8 cellular contexts compared by ENCODE assay signal in the genomic region with DNA sequence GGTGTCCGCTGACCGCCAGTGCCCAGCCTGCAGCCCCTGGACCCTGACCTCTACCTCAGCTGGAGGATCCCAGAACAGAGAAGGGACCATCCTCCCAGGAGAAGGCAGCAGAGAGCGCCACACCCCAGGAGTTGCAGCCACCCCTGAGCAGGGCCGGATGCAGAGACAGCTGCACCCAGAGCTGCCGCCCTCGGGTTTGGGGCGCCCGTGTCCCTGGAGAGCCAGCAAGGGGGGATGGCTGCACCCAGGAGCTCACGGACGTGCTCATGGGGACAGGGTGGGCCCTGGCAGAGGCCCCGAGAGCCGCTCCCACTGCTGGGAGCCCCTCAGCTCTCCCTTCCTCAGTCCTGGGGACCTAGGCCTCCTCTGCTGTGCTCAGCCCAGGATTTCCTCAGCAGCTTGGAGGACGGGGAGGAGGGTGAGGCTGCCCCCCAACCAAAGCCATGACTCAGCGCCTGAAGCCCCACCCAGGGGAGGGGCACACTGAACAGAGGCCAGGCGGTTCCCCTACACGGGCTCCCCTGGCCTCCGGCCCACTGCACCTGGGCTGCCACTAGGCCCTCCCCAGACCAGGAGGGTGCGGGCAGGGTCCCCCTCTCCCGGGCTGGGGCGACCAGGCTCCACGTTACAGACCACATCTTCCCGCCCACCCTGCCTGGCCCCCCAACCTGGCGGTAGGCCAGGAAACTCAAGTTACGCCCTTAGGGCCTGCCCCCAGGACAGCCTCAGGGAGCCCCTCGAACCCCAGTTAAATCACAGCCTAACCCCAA. TPM values are rescaled to one million over a fixed set of nuclear protein-coding genes. Genes with fewer than 3 reads are reported as not detected.
DNase-seq lines count a peak whose midpoint lies in the region; ATAC-seq, FAIRE-seq and TF ChIP-seq lines count a peak whose summit lies in the region.

No MANE protein-coding gene starts in this region.

- H3K9me3 ChIP-seq in HUES6 (ENCODE audit: control insufficient read depth, insufficient read depth, low read depth, low read length) (no peaks in the 10 kb centered on the region), GM12878 (replicated peaks; ENCODE audit: control insufficient read depth, insufficient read depth, low read length) (no peaks in the 10 kb centered on the region)

- peak; percentile 90 for FAIRE-seq in GM12878 (lab: Jason Lieb, UNC)

- BruUV-seq in GM12878 (replicated peaks; lab: Mats Ljungman, UMichigan) = no TSS peak

- ATAC-seq in GM12878 = peak; percentile 69
- no peak for ATAC-seq in HG03439 (IDR thresholded peaks at IDR 0.05; ENCODE audit: unreplicated experiment)
- no peak for ATAC-seq in GM18873 (IDR thresholded peaks at IDR 0.05; ENCODE audit: low FRiP score, unreplicated experiment)

- peak overlapping the region; percentile 84 for H3K27ac ChIP-seq in HUES6 (ENCODE audit: low read depth, low read length)
- peak overlapping the region; percentile 82 for H3K27ac ChIP-seq in GM12878 (ENCODE audit: control insufficient read depth, insufficient read depth)

- peak; percentile 68 for TF ChIP-seq POLR2A in GM12878 (IDR thresholded peaks at IDR 0.05; ENCODE audit: low read depth, low read length)

- peak overlapping the region; percentile 83 for H2AFZ ChIP-seq in GM12878 (ENCODE audit: control insufficient read depth, low read depth, low read length)

- RAD21 ChIA-PET in GM12878 (lab: Charles Lee; ENCODE audit: unreplicated experiment) = interaction anchor here (0.8 to 1.2 kb wide), 8 partner anchors 14 to 274 kb away, joined by 3 to 5 read pairs (median 4); partner anchors contain the start of gene AURKAIP1

- peak; percentile 53 for DNase-seq in DMS 273 treated with DMSO at 0.1 percent for 48 hours (lab: John Stamatoyannopoulos, UW)
- peak; percentile 61 for DNase-seq in T-helper 22 cell (ENCODE audit: low read depth)
- DNase-seq in GM12878 (ENCODE audit: low read depth, low spot score) = no peak
- peak; percentile 42 for DNase-seq in inferior parietal cortex (ENCODE audit: extremely low spot score)
- DNase-seq in stimulated activated CD4-positive, alpha-beta T cell treated with anti-CD3 and anti-CD28 coated beads, Interleukin-1b, Interleukin-23, amount 100 ng/mL, for 24 hours (ENCODE audit: low read depth in 4 of 4, low spot score in 1 of 4) = peak in 3 of 4 experiments; percentile 35 to 57 (median 50)

- no peak for TF ChIP-seq EP300 in GM12878 (IDR thresholded peaks at IDR 0.05; ENCODE audit: borderline replicate concordance in 1 of 2, control insufficient read depth in 1 of 2, low read depth in 2 of 2, low read length in 2 of 2)

- H3K27me3 ChIP-seq in HUES6 (ENCODE audit: control insufficient read depth, insufficient read depth, low read length) = no peaks in the 10 kb centered on the region; the same call in 1 of the 2 replicates
- no peaks in the 10 kb centered on the region for H3K27me3 ChIP-seq in GM12878 (replicated peaks in 1 of 2; ENCODE audit: control insufficient read depth in 2 of 2, insufficient read depth in 2 of 2, low read length in 1 of 2)

- SMC1A ChIA-PET in GM12878 (lab: Charles Lee; ENCODE audit: uncharacterized antibody, unreplicated experiment) = interaction anchor here (1.1 to 1.2 kb wide), 2 partner anchors 14 to 66 kb away, joined by 3 to 5 read pairs; no protein-coding TSS in a partner anchor

- H3K9ac ChIP-seq in HUES6 (ENCODE audit: low read length) (peak overlapping the region; percentile 65), GM12878 (ENCODE audit: control insufficient read depth, insufficient read depth, low read length) (peak overlapping the region; percentile 73)

- peaks cover 26% of the 10 kb centered on the region for H3K79me2 ChIP-seq in GM12878 (ENCODE audit: control insufficient read depth, insufficient read depth, low read length)

- H3K4me3 ChIP-seq in HUES6 (ENCODE audit: low read depth, low read length) (peak overlapping the region; percentile 89), GM12878 (peak overlapping the region; percentile 84)

- in situ Hi-C loops in GM12878 (cut with MboI) = no loop called here

- intact Hi-C loops in GM12878 (cut with micrococcal nuclease; ENCODE audit: unreplicated experiment) = loop anchor here (5.0 kb wide), 1 partner anchor 188 kb away; the partner anchor contains the start of gene C1orf159

- H3K36me3 ChIP-seq in HUES6 (ENCODE audit: control insufficient read depth, insufficient read depth, low read length) = peaks cover 8% of the 10 kb centered on the region; the same call in 1 of the 2 replicates
- H3K36me3 ChIP-seq in GM12878 (ENCODE audit: control insufficient read depth in 2 of 2, insufficient read depth in 2 of 2, low read length in 1 of 2) = no peaks in the 10 kb centered on the region; a peak in 1 of 4 replicates

- CTCF ChIA-PET in GM12878 (lab: Yijun Ruan, JAX) = interaction anchor here (0.7 to 1.5 kb wide), 8 partner anchors 20 to 253 kb away, joined by 3 to 8 read pairs (median 3); no protein-coding TSS in a partner anchor

- POLR2A ChIA-PET in GM12878 (lab: Charles Lee) = interaction anchor here (0.6 to 0.9 kb wide), 2 partner anchors 164 to 321 kb away, joined by 3 to 7 read pairs; no protein-coding TSS in a partner anchor

- peak; percentile 30 for TF ChIP-seq RAD21 in GM12878 (IDR thresholded peaks at IDR 0.05; ENCODE audit: insufficient read depth, low read depth, low read length)

- H3K4me1 ChIP-seq in HUES6 (ENCODE audit: control insufficient read depth, insufficient read depth, low read length) = peaks cover 49% of the 10 kb centered on the region
- H3K4me1 ChIP-seq in GM12878 (ENCODE audit: control insufficient read depth, insufficient read depth, low read length) = peaks cover 27% of the 10 kb centered on the region

- no peaks in the 10 kb centered on the region for H4K20me1 ChIP-seq in GM12878 (ENCODE audit: control insufficient read depth, insufficient read depth)

- TF ChIP-seq CTCF in GM12878 (IDR thresholded peaks at IDR 0.05 in 2 of 3, conservative IDR thresholded peaks at IDR 0.05 in 1 of 3; ENCODE audit: control insufficient read depth in 2 of 3, extremely low read depth in 1 of 3, insufficient read depth in 1 of 3, low read depth in 3 of 3, low read length in 3 of 3) = peak; percentile 2 to 42 (median 20); a peak in 3 of 6 replicates

- 5% methylated on average over 23 of the region's 25 CpGs for WGBS in GM12878 (ENCODE audit: insufficient coverage, insufficient replicate concordance, low lambda C conversion rate, missing lambda C conversion rate)

- peak overlapping the region; percentile 99 for H3K4me2 ChIP-seq in GM12878 (ENCODE audit: control insufficient read depth, insufficient read depth)

RNA-seq across cellular contexts. Expression of gene ACAP3, which starts 2.2 kb away (rescaled TPM):
- 33.1 and 35.9 TPM in 2 replicates for total RNA-seq in GM12878 (2013; cell fraction: nucleolus; rRNA removed)
- total RNA-seq in GM12878 (2014; rRNA removed) = 17.6 and 22.1 TPM in 2 replicates
- total RNA-seq in GM12878 (2014; rRNA removed; fragmentation: Illumina TruSeq; extraction: Trizol) = 4.0 and 4.4 TPM in 2 replicates
- total RNA-seq in GM12878 (2021) = 29.8 and 34.2 TPM in 2 replicates
- polyA plus RNA-seq in GM12878 (2011; ENCODE audit: low read depth) = 3.8 TPM
- polyA plus RNA-seq in GM12878 (2011; rRNA removed) = 4.6 and 8.3 TPM in 2 replicates
- polyA plus RNA-seq in GM12878 (2011; cell fraction: cytosol; rRNA removed) = 7.2 and 11.7 TPM in 2 replicates
- polyA plus RNA-seq in GM12878 (2011; cell fraction: nucleus; rRNA removed) = 255 and 314 TPM in 2 replicates
- 21.5 and 22.5 TPM in 2 replicates for polyA plus RNA-seq in GM12878 (2012)
- 0.62 and 4.5 TPM in 2 replicates for polyA plus RNA-seq in GM12878 (2014; fragmentation: Illumina TruSeq; extraction: Trizol)
- polyA plus RNA-seq in GM12878 (2014; fragmentation: Nextera tagmentation; extraction: Ambion mirVana) = under 1 TPM; 0.05 to 0.11 TPM
- 28.1 and 32.7 TPM in 2 replicates for polyA plus RNA-seq in GM12878 (2014; rRNA removed)
- 10 to 100 TPM in 1 of 2 experiments, 1 to 10 TPM in 1; 5.9 to 10.9 TPM for polyA plus RNA-seq in GM12878 (2016; fragmentation: Nextera tagmentation; extraction: Ambion mirVana)
- 11.4 and 14.2 TPM in 2 replicates for polyA minus RNA-seq in GM12878 (2011; rRNA and poly(A)+ RNA removed)
- 8.3 and 17.0 TPM in 2 replicates for polyA minus RNA-seq in GM12878 (2011; cell fraction: cytosol; rRNA and poly(A)+ RNA removed)
- polyA minus RNA-seq in GM12878 (2011; cell fraction: nucleus; rRNA and poly(A)+ RNA removed) = 20.7 and 27.7 TPM in 2 replicates

RNA-seq across cellular contexts. Expression of gene PUSL1, which starts 2.9 kb away (rescaled TPM):
- total RNA-seq in GM12878 (2013; cell fraction: nucleolus; rRNA removed) = 17.6 and 24.8 TPM in 2 replicates
- 21.3 and 28.4 TPM in 2 replicates for total RNA-seq in GM12878 (2014; rRNA removed)
- total RNA-seq in GM12878 (2014; rRNA removed; fragmentation: Illumina TruSeq; extraction: Trizol) = 5.3 and 6.0 TPM in 2 replicates
- 26.0 and 27.2 TPM in 2 replicates for total RNA-seq in GM12878 (2021)
- 3.3 TPM for polyA plus RNA-seq in GM12878 (2011; ENCODE audit: low read depth)
- 1.9 and 5.0 TPM in 2 replicates for polyA plus RNA-seq in GM12878 (2011; rRNA removed)
- polyA plus RNA-seq in GM12878 (2011; cell fraction: cytosol; rRNA removed) = 10.4 and 19.0 TPM in 2 replicates
- 20.4 and 32.0 TPM in 2 replicates for polyA plus RNA-seq in GM12878 (2011; cell fraction: nucleus; rRNA removed)
- 8.7 and 11.0 TPM in 2 replicates for polyA plus RNA-seq in GM12878 (2012)
- polyA plus RNA-seq in GM12878 (2014; fragmentation: Illumina TruSeq; extraction: Trizol) = 0.13 and 2.5 TPM in 2 replicates
- 1 to 10 TPM in 1 of 2 experiments, under 1 TPM in 1; 0.16 to 1.5 TPM for polyA plus RNA-seq in GM12878 (2014; fragmentation: Nextera tagmentation; extraction: Ambion mirVana)
- 24.3 and 28.6 TPM in 2 replicates for polyA plus RNA-seq in GM12878 (2014; rRNA removed)
- 10 to 100 TPM; 27.5 to 28.4 TPM for polyA plus RNA-seq in GM12878 (2016; fragmentation: Nextera tagmentation; extraction: Ambion mirVana)
- polyA minus RNA-seq in GM12878 (2011; rRNA and poly(A)+ RNA removed) = 2.6 and 5.0 TPM in 2 replicates
- polyA minus RNA-seq in GM12878 (2011; cell fraction: cytosol; rRNA and poly(A)+ RNA removed) = 4.4 and 6.0 TPM in 2 replicates
- 13.7 and 28.9 TPM in 2 replicates for polyA minus RNA-seq in GM12878 (2011; cell fraction: nucleus; rRNA and poly(A)+ RNA removed)

RNA-seq across cellular contexts. Expression of gene INTS11, which starts 19.0 kb away (rescaled TPM):
- 160 and 166 TPM in 2 replicates for total RNA-seq in GM12878 (2013; cell fraction: nucleolus; rRNA removed)
- total RNA-seq in GM12878 (2014; rRNA removed) (86.6 and 98.3 TPM in 2 replicates), GM12878 (2014; rRNA removed; fragmentation: Illumina TruSeq; extraction: Trizol) (36.8 and 41.1 TPM in 2 replicates), GM12878 (2021) (87.3 and 104 TPM in 2 replicates)
- 34.7 TPM for polyA plus RNA-seq in GM12878 (2011; ENCODE audit: low read depth)
- polyA plus RNA-seq in GM12878 (2011; rRNA removed) (43.9 and 78.4 TPM in 2 replicates), GM12878 (2014; fragmentation: Illumina TruSeq; extraction: Trizol) (55.2 and 64.2 TPM in 2 replicates), GM12878 (2014; fragmentation: Nextera tagmentation; extraction: Ambion mirVana) (1 to 10 TPM; 2.5 to 9.4 TPM), GM12878 (2014; rRNA removed) (117 and 130 TPM in 2 replicates), GM12878 (2016; fragmentation: Nextera tagmentation; extraction: Ambion mirVana) (10 to 100 TPM; 77.0 to 79.9 TPM)
- polyA plus RNA-seq in GM12878 (2011; cell fraction: cytosol; rRNA removed) = 134 and 137 TPM in 2 replicates
- polyA plus RNA-seq in GM12878 (2011; cell fraction: nucleus; rRNA removed) = 386 and 456 TPM in 2 replicates
- polyA plus RNA-seq in GM12878 (2012) = 77.9 and 92.3 TPM in 2 replicates
- 67.1 and 96.1 TPM in 2 replicates for polyA minus RNA-seq in GM12878 (2011; rRNA and poly(A)+ RNA removed)
- polyA minus RNA-seq in GM12878 (2011; cell fraction: cytosol; rRNA and poly(A)+ RNA removed) = 30.6 and 47.1 TPM in 2 replicates
- polyA minus RNA-seq in GM12878 (2011; cell fraction: nucleus; rRNA and poly(A)+ RNA removed) = 46.7 and 94.2 TPM in 2 replicates

RNA-seq across cellular contexts. Expression of gene CPTP, which starts 19.1 kb away (rescaled TPM):
- 16.5 and 18.3 TPM in 2 replicates for total RNA-seq in GM12878 (2013; cell fraction: nucleolus; rRNA removed)
- total RNA-seq in GM12878 (2014; rRNA removed) = 16.7 and 21.2 TPM in 2 replicates
- total RNA-seq in GM12878 (2014; rRNA removed; fragmentation: Illumina TruSeq; extraction: Trizol) = 2.8 and 4.3 TPM in 2 replicates
- 19.6 and 20.2 TPM in 2 replicates for total RNA-seq in GM12878 (2021)
- polyA plus RNA-seq in GM12878 (2011; ENCODE audit: low read depth) = 2.5 TPM
- 1.7 and 2.9 TPM in 2 replicates for polyA plus RNA-seq in GM12878 (2011; rRNA removed)
- 6.0 and 10.7 TPM in 2 replicates for polyA plus RNA-seq in GM12878 (2011; cell fraction: cytosol; rRNA removed)
- 9.1 and 12.3 TPM in 2 replicates for polyA plus RNA-seq in GM12878 (2011; cell fraction: nucleus; rRNA removed)
- 10.1 and 10.4 TPM in 2 replicates for polyA plus RNA-seq in GM12878 (2012)
- 1.8 TPM in 1 of 2 replicates, not detected in the other for polyA plus RNA-seq in GM12878 (2014; fragmentation: Illumina TruSeq; extraction: Trizol)
- polyA plus RNA-seq in GM12878 (2014; fragmentation: Nextera tagmentation; extraction: Ambion mirVana) = under 1 TPM; 0.06 to 0.18 TPM
- polyA plus RNA-seq in GM12878 (2014; rRNA removed) = 15.7 and 19.2 TPM in 2 replicates
- polyA plus RNA-seq in GM12878 (2016; fragmentation: Nextera tagmentation; extraction: Ambion mirVana) = 10 to 100 TPM; 17.7 to 24.3 TPM
- polyA minus RNA-seq in GM12878 (2011; rRNA and poly(A)+ RNA removed) = 1.8 and 7.2 TPM in 2 replicates
- polyA minus RNA-seq in GM12878 (2011; cell fraction: cytosol; rRNA and poly(A)+ RNA removed) = 5.3 and 9.6 TPM in 2 replicates
- 11.4 and 14.2 TPM in 2 replicates for polyA minus RNA-seq in GM12878 (2011; cell fraction: nucleus; rRNA and poly(A)+ RNA removed)

RNA-seq across cellular contexts. Expression of gene SCNN1D, which starts 25.2 kb away (rescaled TPM):
- total RNA-seq in GM12878 (2013; cell fraction: nucleolus; rRNA removed) = 1.4 and 1.6 TPM in 2 replicates
- total RNA-seq in GM12878 (2014; rRNA removed) = 0.60 and 0.85 TPM in 2 replicates
- total RNA-seq in GM12878 (2014; rRNA removed; fragmentation: Illumina TruSeq; extraction: Trizol) = 0.13 and 0.41 TPM in 2 replicates
- total RNA-seq in GM12878 (2021) = 1.9 and 2.3 TPM in 2 replicates
- 0.21 TPM for polyA plus RNA-seq in GM12878 (2011; ENCODE audit: low read depth)
- 0.10 and 0.18 TPM in 2 replicates for polyA plus RNA-seq in GM12878 (2011; rRNA removed)
- 0.21 and 0.59 TPM in 2 replicates for polyA plus RNA-seq in GM12878 (2011; cell fraction: cytosol; rRNA removed)
- polyA plus RNA-seq in GM12878 (2011; cell fraction: nucleus; rRNA removed) = 8.3 and 8.4 TPM in 2 replicates
- 2.0 and 2.1 TPM in 2 replicates for polyA plus RNA-seq in GM12878 (2012)
- 0.06 TPM in 1 of 2 replicates, not detected in the other for polyA plus RNA-seq in GM12878 (2014; fragmentation: Illumina TruSeq; extraction: Trizol)
- under 1 TPM in 1 of 2 experiments, not detected in 1; 0.07 TPM for polyA plus RNA-seq in GM12878 (2014; fragmentation: Nextera tagmentation; extraction: Ambion mirVana)
- polyA plus RNA-seq in GM12878 (2014; rRNA removed) = 2.0 and 2.3 TPM in 2 replicates
- under 1 TPM; 0.11 to 0.62 TPM for polyA plus RNA-seq in GM12878 (2016; fragmentation: Nextera tagmentation; extraction: Ambion mirVana)
- polyA minus RNA-seq in GM12878 (2011; rRNA and poly(A)+ RNA removed) = 0.31 TPM in 1 of 2 replicates, not detected in the other
- not detected in 2 replicates for polyA minus RNA-seq in GM12878 (2011; cell fraction: cytosol; rRNA and poly(A)+ RNA removed)
- polyA minus RNA-seq in GM12878 (2011; cell fraction: nucleus; rRNA and poly(A)+ RNA removed) = 0.85 and 0.96 TPM in 2 replicates
